Comparison of ENCODE assay signal across 18 cellular contexts in genomic region chr1:225520587-225521227, GRCh38.
A peak's percentile ranks its signal among the peaks of the same experiment; 100 is the strongest.
DNase-seq lines count a peak whose midpoint lies in the region; ATAC-seq, FAIRE-seq and TF ChIP-seq lines count a peak whose summit lies in the region.
"Had no signal": no experiment of that assay in that cellular context is flagged by ENCODE, and none has a peak within 500 bp of the region (broad histone marks: within the 10 kb centered on the region; RNA-seq: fewer than 3 reads in every experiment).

No MANE protein-coding gene starts in this region.

- H3K27ac ChIP-seq in HUES6 (ENCODE audit: low read depth, low read length) = peak overlapping the region; percentile 56
- H3K27ac ChIP-seq: KMS-11 had no signal

- POLR2A ChIA-PET in Caco-2 (lab: Charles Lee) = no interaction called here

- ATAC-seq in GM19455 (IDR thresholded peaks at IDR 0.05; ENCODE audit: unreplicated experiment) (no peak), left colon (no peak)

- no peak for TF ChIP-seq CTCF in D721Med (IDR thresholded peaks at IDR 0.05; ENCODE audit: insufficient read depth, missing control alignments)
- TF ChIP-seq CTCF in chondrocyte (IDR thresholded peaks at IDR 0.05) = no peak
- TF ChIP-seq CTCF in progenitor cell of endocrine pancreas (IDR thresholded peaks at IDR 0.05; ENCODE audit: unreplicated experiment) = no peak
- TF ChIP-seq CTCF in Caco-2 (IDR thresholded peaks at IDR 0.05; ENCODE audit: insufficient read depth in 1 of 2, low read depth in 1 of 2, low read length in 1 of 2, severe bottlenecking in 1 of 2, unreplicated experiment in 1 of 2) = no peak

- H3K4me1 Mint-ChIP-seq in chondrocyte (ENCODE audit: low read depth) (peaks cover 63% of the 10 kb centered on the region), progenitor cell of endocrine pancreas (ENCODE audit: low read depth) (peaks cover 2% of the 10 kb centered on the region), Caco-2 (ENCODE audit: low read depth, unreplicated experiment) (peaks cover 14% of the 10 kb centered on the region)

- H3K27ac Mint-ChIP-seq in chondrocyte (ENCODE audit: unreplicated experiment) = peak overlapping the region; percentile 51
- peak overlapping the region; percentile 60 for H3K27ac Mint-ChIP-seq in progenitor cell of endocrine pancreas
- no peak overlapping the region for H3K27ac Mint-ChIP-seq in Caco-2 (ENCODE audit: unreplicated experiment)

- H3K36me3 ChIP-seq in HUES6 (ENCODE audit: control insufficient read depth, insufficient read depth, low read length) = peaks cover 29% of the 10 kb centered on the region
- peaks cover 1% of the 10 kb centered on the region; the same call in 1 of the 2 replicates for H3K36me3 ChIP-seq in Caco-2 (ENCODE audit: control insufficient read depth, insufficient read depth, low read length)

- BruUV-seq in Caco-2 (replicated peaks; lab: Mats Ljungman, UMichigan) = no TSS peak

- H3K9me3 Mint-ChIP-seq in chondrocyte (ENCODE audit: low read depth) = no peaks in the 10 kb centered on the region
- no peaks in the 10 kb centered on the region for H3K9me3 Mint-ChIP-seq in progenitor cell of endocrine pancreas (ENCODE audit: low read depth)
- no peaks in the 10 kb centered on the region for H3K9me3 Mint-ChIP-seq in Caco-2 (ENCODE audit: unreplicated experiment)
- H3K9me3 Mint-ChIP-seq: CD4-positive, CD25-positive, alpha-beta regulatory T cell had no signal

- DNase-seq in D721Med (ENCODE audit: insufficient read length, low spot score) = no peak
- no peak for DNase-seq in chondrocyte (ENCODE audit: low spot score)
- DNase-seq in progenitor cell of endocrine pancreas (ENCODE audit: low spot score, unreplicated experiment) = no peak
- DNase-seq in left colon = no peak
- DNase-seq in Caco-2 = no peak
- DNase-seq: CD4-positive, CD25-positive, alpha-beta regulatory T cell; NCI-H1105; NCI-H146; NCI-H2029; NCI-H226; NCI-H510A treated with DMSO at 0.1 percent for 48 hours; NCI-H748 treated with DMSO at 0.1 percent for 48 hours; NK-92 treated with Interleukin-12 subunit alpha and Interleukin-12 subunit beta, amount 100 ng/mL, for 24 hours had no signal

- H3K4me3 ChIP-seq in HUES6 (ENCODE audit: low read depth, low read length) (no peak overlapping the region), Caco-2 (ENCODE audit: low read depth, low read length) (no peak overlapping the region)

- H3K4me3 Mint-ChIP-seq in chondrocyte (ENCODE audit: unreplicated experiment) (no peak overlapping the region), progenitor cell of endocrine pancreas (ENCODE audit: low read depth) (no peak overlapping the region), Caco-2 (ENCODE audit: unreplicated experiment) (no peak overlapping the region)
- H3K4me3 Mint-ChIP-seq: CD4-positive, CD25-positive, alpha-beta regulatory T cell had no signal

- H3K9ac ChIP-seq in HUES6 (ENCODE audit: low read length) = no peak overlapping the region
- H3K9ac ChIP-seq: KMS-11 had no signal

- peaks cover 31% of the 10 kb centered on the region for H3K36me3 Mint-ChIP-seq in chondrocyte (ENCODE audit: low read depth)
- H3K36me3 Mint-ChIP-seq in progenitor cell of endocrine pancreas (ENCODE audit: insufficient read depth) = peaks cover 23% of the 10 kb centered on the region
- H3K36me3 Mint-ChIP-seq in Caco-2 (ENCODE audit: insufficient read depth, unreplicated experiment) = peaks cover 34% of the 10 kb centered on the region
- H3K36me3 Mint-ChIP-seq: CD4-positive, CD25-positive, alpha-beta regulatory T cell had no signal

- CTCF ChIA-PET in Caco-2 (lab: Charles Lee) = interaction anchor here (0.8 kb wide), 1 partner anchor 46 kb away, joined by 3 read pairs; no protein-coding TSS in a partner anchor

- H3K27me3 Mint-ChIP-seq in chondrocyte (ENCODE audit: low read depth) (no peaks in the 10 kb centered on the region), progenitor cell of endocrine pancreas (no peaks in the 10 kb centered on the region), Caco-2 (ENCODE audit: insufficient read depth, unreplicated experiment) (no peaks in the 10 kb centered on the region)

- H3K4me1 ChIP-seq in HUES6 (ENCODE audit: control insufficient read depth, insufficient read depth, low read length) (peaks cover 24% of the 10 kb centered on the region), Caco-2 (no peaks in the 10 kb centered on the region)

- H3K9me3 ChIP-seq in HUES6 (ENCODE audit: control insufficient read depth, insufficient read depth, low read depth, low read length) = no peaks in the 10 kb centered on the region
- no peaks in the 10 kb centered on the region for H3K9me3 ChIP-seq in Caco-2

- FAIRE-seq in D721Med (lab: Jason Lieb, UNC) = peak; percentile 92
- FAIRE-seq: GM12891, H54 had no signal

- no peaks in the 10 kb centered on the region for H3K27me3 ChIP-seq in HUES6 (ENCODE audit: control insufficient read depth, insufficient read depth, low read length)
- H3K27me3 ChIP-seq in Caco-2 (replicated peaks; ENCODE audit: control insufficient read depth, insufficient read depth, low read length) = no peaks in the 10 kb centered on the region

- intact Hi-C loops in left colon (cut with DNase I, micrococcal nuclease) = no loop called here
- intact Hi-C loops in Caco-2 (cut with micrococcal nuclease; ENCODE audit: unreplicated experiment) = no loop called here
